8 cellular contexts compared by ENCODE assay signal in genomic region chr14:23562822-23563472, GRCh38. TPM values are rescaled to one million over a fixed set of nuclear protein-coding genes. Genes with fewer than 3 reads are reported as not detected.
DNase-seq lines count a peak whose midpoint lies in the region; ATAC-seq, FAIRE-seq and TF ChIP-seq lines count a peak whose summit lies in the region.

No MANE protein-coding gene starts in this region.

- TF ChIP-seq EP300 in Ishikawa (IDR thresholded peaks at IDR 0.05; ENCODE audit: borderline replicate concordance), result no peak

- ATAC-seq in GM18867 (IDR thresholded peaks at IDR 0.05; ENCODE audit: unreplicated experiment), result no peak

- H3K4me1 ChIP-seq in astrocyte (ENCODE audit: insufficient read depth, low read length), result peaks cover 9% of the 10 kb centered on the region
- peaks cover 11% of the 10 kb centered on the region for H3K4me1 ChIP-seq in keratinocyte (ENCODE audit: control insufficient read depth, extremely low read depth, insufficient read depth, low read length)

- H2AFZ ChIP-seq in astrocyte (ENCODE audit: low read depth, low read length) (no peak overlapping the region), keratinocyte (ENCODE audit: control insufficient read depth, low read length) (no peak overlapping the region)

- no peaks in the 10 kb centered on the region for H3K27me3 ChIP-seq in astrocyte (ENCODE audit: insufficient read depth, low read length)
- no peaks in the 10 kb centered on the region for H3K27me3 ChIP-seq in keratinocyte (ENCODE audit: control insufficient read depth, extremely low read depth, insufficient read depth, low read length)

- H3K79me2 ChIP-seq in astrocyte (ENCODE audit: insufficient read depth, low read length), result peaks cover 3% of the 10 kb centered on the region
- peaks cover 21% of the 10 kb centered on the region for H3K79me2 ChIP-seq in keratinocyte (ENCODE audit: control insufficient read depth, insufficient read depth, low read length)

- no peaks in the 10 kb centered on the region for H3K27me3 Mint-ChIP-seq in astrocyte (ENCODE audit: low read depth, unreplicated experiment)

- DNase-seq in Daoy (ENCODE audit: low read depth), result peak; percentile 67
- DNase-seq in T follicular helper cell (ENCODE audit: low read depth), result peak; percentile 40
- no peak for DNase-seq in astrocyte (ENCODE audit: low read depth)
- DNase-seq in keratinocyte (ENCODE audit: low read depth, low spot score), result no peak
- DNase-seq in stimulated activated CD8-positive, alpha-beta memory T cell treated with anti-CD3 and anti-CD28 coated beads, Interleukin-7, amount 100 ng/mL, for 24 hours (ENCODE audit: low read depth), result peak; percentile 34
- DNase-seq in NCI-H446 treated with DMSO at 0.1 percent for 48 hours (lab: John Stamatoyannopoulos, UW), result no peak

- no peaks in the 10 kb centered on the region for H3K9me3 ChIP-seq in astrocyte (ENCODE audit: insufficient read depth, low read depth, low read length)
- no peaks in the 10 kb centered on the region for H3K9me3 ChIP-seq in keratinocyte (ENCODE audit: control insufficient read depth, low read depth, low read length)

- dilution Hi-C loops in keratinocyte (cut with MboI; ENCODE audit: extremely low pct_ligation_motif_present, low sequenced_read_pairs), result no loop called here

- H3K4me3 ChIP-seq in astrocyte (ENCODE audit: insufficient read depth, low read depth, low read length) (no peak overlapping the region), keratinocyte (ENCODE audit: control insufficient read depth in 2 of 3, extremely low read depth in 1 of 3, insufficient read depth in 2 of 3, low read depth in 1 of 3, low read length in 3 of 3) (no peak overlapping the region)

- peaks cover 7% of the 10 kb centered on the region for H3K36me3 Mint-ChIP-seq in astrocyte (ENCODE audit: low read depth, unreplicated experiment)

- FAIRE-seq in astrocyte (lab: Jason Lieb, UNC) (no peak), keratinocyte (lab: Jason Lieb, UNC) (no peak)

- no peaks in the 10 kb centered on the region for H3K9me1 ChIP-seq in keratinocyte (ENCODE audit: control insufficient read depth, extremely low read depth, insufficient read depth, low read length)

- TF ChIP-seq RAD21 in Ishikawa (IDR thresholded peaks at IDR 0.05; ENCODE audit: low read depth), result peak; percentile 61

- H3K27ac ChIP-seq in astrocyte (ENCODE audit: low read depth, low read length) (no peak overlapping the region), keratinocyte (ENCODE audit: control insufficient read depth, insufficient read depth, low read length) (no peak overlapping the region)

- H3K4me3 Mint-ChIP-seq in astrocyte (ENCODE audit: unreplicated experiment), result peak overlapping the region; percentile 54

- H4K20me1 ChIP-seq in astrocyte (ENCODE audit: insufficient read depth, low read length) (peaks cover 3% of the 10 kb centered on the region), keratinocyte (ENCODE audit: control insufficient read depth, extremely low read depth, insufficient read depth, low read length) (peaks cover 9% of the 10 kb centered on the region)

- H3K27ac Mint-ChIP-seq in astrocyte (ENCODE audit: unreplicated experiment), result peak overlapping the region; percentile 51

- H3K4me2 ChIP-seq in astrocyte (ENCODE audit: low read length) (no peak overlapping the region), keratinocyte (ENCODE audit: control insufficient read depth, extremely low read depth, insufficient read depth, low read depth, low read length) (no peak overlapping the region)

- H3K9me3 Mint-ChIP-seq in astrocyte (ENCODE audit: unreplicated experiment), result no peaks in the 10 kb centered on the region

- H3K36me3 ChIP-seq in astrocyte (ENCODE audit: insufficient read depth, low read length), result peaks cover 3% of the 10 kb centered on the region
- peaks cover 50 to 59% of the 10 kb centered on the region in 2 experiments for H3K36me3 ChIP-seq in keratinocyte (ENCODE audit: control insufficient read depth in 2 of 2, extremely low read depth in 1 of 2, insufficient read depth in 2 of 2, low read length in 2 of 2)

- TF ChIP-seq CTCF in astrocyte (IDR thresholded peaks at IDR 0.05; ENCODE audit: insufficient read depth, low read depth, low read length) (peak; percentile 91), keratinocyte (optimal IDR thresholded peaks at IDR 0.05 in 1 of 3, IDR thresholded peaks at IDR 0.05 in 1 of 3, conservative IDR thresholded peaks at IDR 0.05 in 1 of 3; ENCODE audit: extremely low read depth in 1 of 3, insufficient read depth in 2 of 3, low read length in 3 of 3) (peak in 2 of 3 experiments; percentile 89 to 93)

- peaks cover 16% of the 10 kb centered on the region for H3K4me1 Mint-ChIP-seq in astrocyte (ENCODE audit: low read depth, unreplicated experiment)

- H3K9ac ChIP-seq in astrocyte (ENCODE audit: low read length) (no peak overlapping the region), keratinocyte (ENCODE audit: control insufficient read depth, extremely low read depth, insufficient read depth, low read length) (no peak overlapping the region)

TF ChIP-seq in Ishikawa, 13 proteins besides CTCF, POLR2A, EP300 and RAD21 (continues in another document):
- TF ChIP-seq USF1 (IDR thresholded peaks at IDR 0.05), result no peak

RNA-seq across cellular contexts. Expression of gene AP1G2, which starts 4.6 kb away (rescaled TPM):
- total RNA-seq in Daoy (2014; rRNA removed; shearing (Covaris generic)), result 10.2 and 47.7 TPM in 2 replicates
- total RNA-seq in astrocyte, result 73.6 and 80.9 TPM in 2 replicates
- 119 to 230 TPM (median 128 TPM) in 3 replicates for polyA plus RNA-seq in keratinocyte
- 32.3 TPM for polyA plus RNA-seq in keratinocyte (2011; ENCODE audit: low read depth)
- polyA plus RNA-seq in keratinocyte (2011; cell fraction: cytosol; rRNA removed), result 70.8 and 77.1 TPM in 2 replicates
- 905 and 1,158 TPM in 2 replicates for polyA plus RNA-seq in keratinocyte (2011; cell fraction: nucleus; rRNA removed)
- 74.0 and 125 TPM in 2 replicates for polyA plus RNA-seq in keratinocyte (2012; ENCODE audit: low replicate concordance)
- 177 to 204 TPM (median 203 TPM) in 3 replicates for polyA minus RNA-seq in keratinocyte
- polyA minus RNA-seq in keratinocyte (2011; cell fraction: cytosol; rRNA and poly(A)+ RNA removed), result 78.5 TPM
- polyA minus RNA-seq in keratinocyte (2011; cell fraction: nucleus; rRNA and poly(A)+ RNA removed), result 123 and 164 TPM in 2 replicates

RNA-seq across cellular contexts. Expression of gene THTPA, which starts 6.9 kb away (rescaled TPM):
- 8.5 and 9.0 TPM in 2 replicates for total RNA-seq in Daoy (2014; rRNA removed; shearing (Covaris generic))
- 6.8 and 8.1 TPM in 2 replicates for total RNA-seq in astrocyte
- polyA plus RNA-seq in keratinocyte, result 3.2 to 4.3 TPM (median 4.3 TPM) in 3 replicates
- polyA plus RNA-seq in keratinocyte (2011; ENCODE audit: low read depth), result 1.3 TPM
- 4.4 and 4.7 TPM in 2 replicates for polyA plus RNA-seq in keratinocyte (2011; cell fraction: cytosol; rRNA removed)
- 6.9 and 7.8 TPM in 2 replicates for polyA plus RNA-seq in keratinocyte (2011; cell fraction: nucleus; rRNA removed)
- 2.1 and 5.6 TPM in 2 replicates for polyA plus RNA-seq in keratinocyte (2012; ENCODE audit: low replicate concordance)
- 3.6 to 5.8 TPM (median 4.5 TPM) in 3 replicates for polyA minus RNA-seq in keratinocyte
- 3.5 TPM for polyA minus RNA-seq in keratinocyte (2011; cell fraction: cytosol; rRNA and poly(A)+ RNA removed)
- polyA minus RNA-seq in keratinocyte (2011; cell fraction: nucleus; rRNA and poly(A)+ RNA removed), result 2.7 and 2.9 TPM in 2 replicates

RNA-seq across cellular contexts. Expression of gene ZFHX2, which starts 11.4 kb away (rescaled TPM):
- total RNA-seq in Daoy (2014; rRNA removed; shearing (Covaris generic)), result 0.23 and 0.42 TPM in 2 replicates
- 27.3 TPM in 2 replicates for total RNA-seq in astrocyte
- polyA plus RNA-seq in keratinocyte, result 0.08 to 0.22 TPM (median 0.18 TPM) in 3 replicates
- 0.44 TPM for polyA plus RNA-seq in keratinocyte (2011; ENCODE audit: low read depth)
- polyA plus RNA-seq in keratinocyte (2011; cell fraction: cytosol; rRNA removed), result 0.13 and 0.17 TPM in 2 replicates
- polyA plus RNA-seq in keratinocyte (2011; cell fraction: nucleus; rRNA removed), result 0.56 and 0.84 TPM in 2 replicates
- 0.28 and 0.66 TPM in 2 replicates for polyA plus RNA-seq in keratinocyte (2012; ENCODE audit: low replicate concordance)
- polyA minus RNA-seq in keratinocyte, result 0.19 to 1.9 TPM (median 0.26 TPM) in 3 replicates
- 0.19 TPM for polyA minus RNA-seq in keratinocyte (2011; cell fraction: cytosol; rRNA and poly(A)+ RNA removed)
- polyA minus RNA-seq in keratinocyte (2011; cell fraction: nucleus; rRNA and poly(A)+ RNA removed), result 0.70 and 1.1 TPM in 2 replicates

RNA-seq across cellular contexts. Expression of gene JPH4, which starts 15.6 kb away (rescaled TPM):
- total RNA-seq in Daoy (2014; rRNA removed; shearing (Covaris generic)), result 0.29 TPM in 1 of 2 replicates, not detected in the other
- total RNA-seq in astrocyte, result 0.87 and 1.1 TPM in 2 replicates
- polyA plus RNA-seq in keratinocyte, result 0.01 to 0.04 TPM (median 0.03 TPM) in 3 replicates
- polyA plus RNA-seq in keratinocyte (2011; ENCODE audit: low read depth), result not detected
- polyA plus RNA-seq in keratinocyte (2011; cell fraction: cytosol; rRNA removed), result 0.02 and 0.05 TPM in 2 replicates
- 0.05 TPM in 1 of 2 replicates, not detected in the other for polyA plus RNA-seq in keratinocyte (2011; cell fraction: nucleus; rRNA removed)
- 0.38 TPM in 1 of 2 replicates, not detected in the other for polyA plus RNA-seq in keratinocyte (2012; ENCODE audit: low replicate concordance)
- polyA minus RNA-seq in keratinocyte, result 0.07 TPM in 1 of 3 replicates, not detected in the others
- polyA minus RNA-seq in keratinocyte (2011; cell fraction: cytosol; rRNA and poly(A)+ RNA removed), result not detected
- not detected in 2 replicates for polyA minus RNA-seq in keratinocyte (2011; cell fraction: nucleus; rRNA and poly(A)+ RNA removed)

Comparison
In these comparisons a context has a peak if more than half of its experiments do, and no peak if none do; other contexts are left out.
1. DNase-seq: peak in Daoy (single experiment), T follicular helper cell (single experiment) and stimulated activated CD8-positive, alpha-beta memory T cell treated with anti-CD3 and anti-CD28 coated beads, Interleukin-7, amount 100 ng/mL, for 24 hours (single experiment); none in astrocyte (single experiment), keratinocyte (single experiment) and NCI-H446 treated with DMSO at 0.1 percent for 48 hours (single experiment).
2. RNA of gene ZFHX2, which starts 11.4 kb away (total RNA-seq): 27.3 TPM in astrocyte; 0.23 to 0.42 TPM in Daoy; every median in the first group is over 10 times any median in the second.